1 cellular context compared by ENCODE assay signal in genomic region chr5:173864126-173865075, GRCh38.
TF ChIP-seq lines count a peak whose summit lies in the region.

No MANE protein-coding gene starts in this region.

TF ChIP-seq in SK-N-SH treated with all-trans-retinoic acid at 6 μM for 48 hours, 23 proteins besides CTCF, POLR2A, EP300 and RAD21 (continued from another document):
- TF ChIP-seq CREB5 (CRISPR knock-in tag; IDR thresholded peaks at IDR 0.05; ENCODE audit: low read depth), result no peak
- TF ChIP-seq PPARA (CRISPR knock-in tag; IDR thresholded peaks at IDR 0.05; ENCODE audit: borderline replicate concordance), result no peak
- no peak for TF ChIP-seq ZNF70 (CRISPR knock-in tag; IDR thresholded peaks at IDR 0.05)
- no peak for TF ChIP-seq ZNF565 (CRISPR knock-in tag; conservative IDR thresholded peaks at IDR 0.05; ENCODE audit: low read depth)
- TF ChIP-seq ZFP3 (CRISPR knock-in tag; IDR thresholded peaks at IDR 0.05), result no peak
